ENCODE assay signal across 2 cellular contexts in genomic region chr5:18466731-18467130, GRCh38.
TF ChIP-seq lines count a peak whose summit lies in the region.

No MANE protein-coding gene starts in this region.

TF ChIP-seq in WTC11, 78 proteins besides CTCF, POLR2A, EP300 and RAD21 (continued from another document):
- no peak for TF ChIP-seq ZNF512 (CRISPR knock-in tag; IDR thresholded peaks at IDR 0.05; ENCODE audit: borderline replicate concordance)
- TF ChIP-seq ZNF263 (CRISPR knock-in tag; IDR thresholded peaks at IDR 0.05; ENCODE audit: low read depth): no peak
- no peak for TF ChIP-seq ATF2 (CRISPR knock-in tag; IDR thresholded peaks at IDR 0.05; ENCODE audit: borderline replicate concordance, low read depth)
- no peak for TF ChIP-seq SMAD4 (CRISPR knock-in tag; IDR thresholded peaks at IDR 0.05)
- TF ChIP-seq ETV6 (CRISPR knock-in tag; IDR thresholded peaks at IDR 0.05): no peak
- TF ChIP-seq SOX15 (CRISPR knock-in tag; IDR thresholded peaks at IDR 0.05): no peak
- no peak for TF ChIP-seq ATF6 (CRISPR knock-in tag; IDR thresholded peaks at IDR 0.05)
- TF ChIP-seq EMX1 (CRISPR knock-in tag; IDR thresholded peaks at IDR 0.05): no peak
- no peak for TF ChIP-seq ZBTB43 (CRISPR knock-in tag; IDR thresholded peaks at IDR 0.05)
- TF ChIP-seq ARID4B (CRISPR knock-in tag; IDR thresholded peaks at IDR 0.05; ENCODE audit: borderline replicate concordance): no peak
- TF ChIP-seq TCF7 (CRISPR knock-in tag; IDR thresholded peaks at IDR 0.05; ENCODE audit: low read depth): no peak
- no peak for TF ChIP-seq FOXP1 (CRISPR knock-in tag; IDR thresholded peaks at IDR 0.05; ENCODE audit: borderline replicate concordance)
- TF ChIP-seq RORB (CRISPR knock-in tag; IDR thresholded peaks at IDR 0.05): no peak

TF ChIP-seq in neural cell, 6 proteins besides CTCF, POLR2A, EP300 and RAD21 (continued from another document):
- TF ChIP-seq REST (IDR thresholded peaks at IDR 0.05; ENCODE audit: borderline replicate concordance) (no peak), MXI1 (conservative IDR thresholded peaks at IDR 0.05; ENCODE audit: poor library complexity, severe bottlenecking) (no peak)
